ENCODE assay signal across 1 cellular context in the genomic region with DNA sequence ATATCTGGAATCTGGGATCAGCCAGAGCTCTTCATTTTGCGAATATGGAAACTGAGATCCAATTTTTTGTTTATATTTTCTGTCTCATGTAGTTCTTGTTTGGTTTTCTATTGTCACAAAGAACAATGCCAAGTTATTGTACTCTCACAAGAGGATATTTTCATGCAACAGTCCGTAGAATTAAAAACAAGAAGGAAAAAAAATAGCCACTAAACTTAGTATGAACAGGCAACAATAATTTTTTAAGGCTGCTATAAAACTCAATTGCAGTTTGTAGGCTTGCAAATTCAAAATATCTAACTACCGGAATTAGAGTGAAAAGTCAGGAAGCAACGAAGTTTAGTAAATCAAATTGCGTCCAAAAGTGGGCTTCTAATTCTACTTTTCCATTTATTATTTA.
TF ChIP-seq lines count a peak whose summit lies in the region.

No MANE protein-coding gene starts in this region.

TF ChIP-seq in K562, 482 proteins besides CTCF, POLR2A, EP300 and RAD21:
- TF ChIP-seq, protein P1, sequence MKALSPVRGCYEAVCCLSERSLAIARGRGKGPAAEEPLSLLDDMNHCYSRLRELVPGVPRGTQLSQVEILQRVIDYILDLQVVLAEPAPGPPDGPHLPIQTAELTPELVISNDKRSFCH (CRISPR knock-in tag; IDR thresholded peaks at IDR 0.05) = no peak
- TF ChIP-seq, protein P1 (tag; IDR thresholded peaks at IDR 0.05) = no peak
- TF ChIP-seq, protein P2, sequence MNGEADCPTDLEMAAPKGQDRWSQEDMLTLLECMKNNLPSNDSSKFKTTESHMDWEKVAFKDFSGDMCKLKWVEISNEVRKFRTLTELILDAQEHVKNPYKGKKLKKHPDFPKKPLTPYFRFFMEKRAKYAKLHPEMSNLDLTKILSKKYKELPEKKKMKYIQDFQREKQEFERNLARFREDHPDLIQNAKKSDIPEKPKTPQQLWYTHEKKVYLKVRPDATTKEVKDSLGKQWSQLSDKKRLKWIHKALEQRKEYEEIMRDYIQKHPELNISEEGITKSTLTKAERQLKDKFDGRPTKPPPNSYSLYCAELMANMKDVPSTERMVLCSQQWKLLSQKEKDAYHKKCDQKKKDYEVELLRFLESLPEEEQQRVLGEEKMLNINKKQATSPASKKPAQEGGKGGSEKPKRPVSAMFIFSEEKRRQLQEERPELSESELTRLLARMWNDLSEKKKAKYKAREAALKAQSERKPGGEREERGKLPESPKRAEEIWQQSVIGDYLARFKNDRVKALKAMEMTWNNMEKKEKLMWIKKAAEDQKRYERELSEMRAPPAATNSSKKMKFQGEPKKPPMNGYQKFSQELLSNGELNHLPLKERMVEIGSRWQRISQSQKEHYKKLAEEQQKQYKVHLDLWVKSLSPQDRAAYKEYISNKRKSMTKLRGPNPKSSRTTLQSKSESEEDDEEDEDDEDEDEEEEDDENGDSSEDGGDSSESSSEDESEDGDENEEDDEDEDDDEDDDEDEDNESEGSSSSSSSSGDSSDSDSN (IDR thresholded peaks at IDR 0.05; ENCODE audit: borderline replicate concordance in 1 of 2, low read depth in 2 of 2, low read length in 2 of 2) = no peak
- TF ChIP-seq HDAC8 (tag; IDR thresholded peaks at IDR 0.05) = no peak
- TF ChIP-seq STAG1 (CRISPR knock-in tag; IDR thresholded peaks at IDR 0.05; ENCODE audit: borderline replicate concordance) = no peak
- TF ChIP-seq, protein P3, sequence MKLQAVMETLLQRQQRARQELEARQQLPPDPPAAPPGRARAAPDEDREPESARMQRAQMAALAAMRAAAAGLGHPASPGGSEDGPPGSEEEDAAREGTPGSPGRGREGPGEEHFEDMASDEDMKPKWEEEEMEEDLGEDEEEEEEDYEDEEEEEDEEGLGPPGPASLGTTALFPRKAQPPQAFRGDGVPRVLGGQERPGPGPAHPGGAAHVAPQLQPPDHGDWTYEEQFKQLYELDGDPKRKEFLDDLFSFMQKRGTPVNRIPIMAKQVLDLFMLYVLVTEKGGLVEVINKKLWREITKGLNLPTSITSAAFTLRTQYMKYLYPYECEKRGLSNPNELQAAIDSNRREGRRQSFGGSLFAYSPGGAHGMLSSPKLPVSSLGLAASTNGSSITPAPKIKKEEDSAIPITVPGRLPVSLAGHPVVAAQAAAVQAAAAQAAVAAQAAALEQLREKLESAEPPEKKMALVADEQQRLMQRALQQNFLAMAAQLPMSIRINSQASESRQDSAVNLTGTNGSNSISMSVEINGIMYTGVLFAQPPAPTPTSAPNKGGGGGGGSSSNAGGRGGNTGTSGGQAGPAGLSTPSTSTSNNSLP (IDR thresholded peaks at IDR 0.05; ENCODE audit: borderline replicate concordance, low read depth, low read length) = no peak
- TF ChIP-seq TARDBP (IDR thresholded peaks at IDR 0.05) = no peak
- TF ChIP-seq ZC3H8 (IDR thresholded peaks at IDR 0.05) = no peak
- TF ChIP-seq RBM15 (IDR thresholded peaks at IDR 0.05; ENCODE audit: insufficient read depth, low read length) = no peak
- TF ChIP-seq ZNF124 (CRISPR knock-in tag; IDR thresholded peaks at IDR 0.05) = no peak
- no peak for TF ChIP-seq SREBF2 (CRISPR knock-in tag; IDR thresholded peaks at IDR 0.05)
- no peak for TF ChIP-seq SMARCA4 (IDR thresholded peaks at IDR 0.05)
- TF ChIP-seq, protein P4, sequence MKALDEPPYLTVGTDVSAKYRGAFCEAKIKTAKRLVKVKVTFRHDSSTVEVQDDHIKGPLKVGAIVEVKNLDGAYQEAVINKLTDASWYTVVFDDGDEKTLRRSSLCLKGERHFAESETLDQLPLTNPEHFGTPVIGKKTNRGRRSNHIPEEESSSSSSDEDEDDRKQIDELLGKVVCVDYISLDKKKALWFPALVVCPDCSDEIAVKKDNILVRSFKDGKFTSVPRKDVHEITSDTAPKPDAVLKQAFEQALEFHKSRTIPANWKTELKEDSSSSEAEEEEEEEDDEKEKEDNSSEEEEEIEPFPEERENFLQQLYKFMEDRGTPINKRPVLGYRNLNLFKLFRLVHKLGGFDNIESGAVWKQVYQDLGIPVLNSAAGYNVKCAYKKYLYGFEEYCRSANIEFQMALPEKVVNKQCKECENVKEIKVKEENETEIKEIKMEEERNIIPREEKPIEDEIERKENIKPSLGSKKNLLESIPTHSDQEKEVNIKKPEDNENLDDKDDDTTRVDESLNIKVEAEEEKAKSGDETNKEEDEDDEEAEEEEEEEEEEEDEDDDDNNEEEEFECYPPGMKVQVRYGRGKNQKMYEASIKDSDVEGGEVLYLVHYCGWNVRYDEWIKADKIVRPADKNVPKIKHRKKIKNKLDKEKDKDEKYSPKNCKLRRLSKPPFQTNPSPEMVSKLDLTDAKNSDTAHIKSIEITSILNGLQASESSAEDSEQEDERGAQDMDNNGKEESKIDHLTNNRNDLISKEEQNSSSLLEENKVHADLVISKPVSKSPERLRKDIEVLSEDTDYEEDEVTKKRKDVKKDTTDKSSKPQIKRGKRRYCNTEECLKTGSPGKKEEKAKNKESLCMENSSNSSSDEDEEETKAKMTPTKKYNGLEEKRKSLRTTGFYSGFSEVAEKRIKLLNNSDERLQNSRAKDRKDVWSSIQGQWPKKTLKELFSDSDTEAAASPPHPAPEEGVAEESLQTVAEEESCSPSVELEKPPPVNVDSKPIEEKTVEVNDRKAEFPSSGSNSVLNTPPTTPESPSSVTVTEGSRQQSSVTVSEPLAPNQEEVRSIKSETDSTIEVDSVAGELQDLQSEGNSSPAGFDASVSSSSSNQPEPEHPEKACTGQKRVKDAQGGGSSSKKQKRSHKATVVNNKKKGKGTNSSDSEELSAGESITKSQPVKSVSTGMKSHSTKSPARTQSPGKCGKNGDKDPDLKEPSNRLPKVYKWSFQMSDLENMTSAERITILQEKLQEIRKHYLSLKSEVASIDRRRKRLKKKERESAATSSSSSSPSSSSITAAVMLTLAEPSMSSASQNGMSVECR (CRISPR knock-in tag; IDR thresholded peaks at IDR 0.05) = no peak
- TF ChIP-seq CBX8 (IDR thresholded peaks at IDR 0.05; ENCODE audit: borderline replicate concordance, extremely low read depth, low read depth, low read length, poor library complexity, severe bottlenecking) = no peak
- TF ChIP-seq GABPB2 (CRISPR knock-in tag; conservative IDR thresholded peaks at IDR 0.05) = no peak
- no peak for TF ChIP-seq PHB (CRISPR knock-in tag; IDR thresholded peaks at IDR 0.05)
- TF ChIP-seq C11orf30 (IDR thresholded peaks at IDR 0.05; ENCODE audit: low read depth) = no peak
